Comparison of ENCODE assay signal across 29 cellular contexts in the genomic region with DNA sequence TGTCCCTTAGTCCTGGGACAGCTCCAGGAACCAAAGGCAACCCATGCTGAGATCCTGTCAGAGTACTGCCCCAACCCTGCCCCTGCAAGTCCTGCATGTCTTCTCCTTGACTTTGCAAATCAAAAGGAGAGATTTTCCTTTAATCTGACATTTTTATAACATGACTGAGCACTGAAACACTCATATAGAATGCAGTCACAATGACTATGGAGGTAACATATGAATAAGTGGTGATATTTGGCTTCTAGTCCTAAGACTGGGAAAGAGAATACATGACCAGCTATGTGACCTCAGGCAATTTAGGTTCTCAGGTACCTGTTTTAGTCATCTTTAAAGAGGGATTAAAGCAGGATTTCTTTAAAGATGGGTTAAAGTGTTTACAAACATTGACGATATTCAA.
"Had no signal": no experiment of that assay in that cellular context is flagged by ENCODE, and none has a peak within 500 bp of the region (broad histone marks: within the 10 kb centered on the region; RNA-seq: fewer than 3 reads in every experiment).

No MANE protein-coding gene starts in this region.

- H3K4me3 ChIP-seq: ascending aorta, breast epithelium, gastrocnemius medialis, heart left ventricle had no signal

- H3K4me1 ChIP-seq: ascending aorta, breast epithelium, gastrocnemius medialis, heart left ventricle had no signal

- H3K27me3 ChIP-seq: ascending aorta, breast epithelium, gastrocnemius medialis, heart left ventricle had no signal

- ATAC-seq: activated naive CD4-positive, alpha-beta T cell treated with anti-CD3 and anti-CD28 coated beads, Interleukin-2, amount 50 U/mL, for 72 hours; activated T-cell treated with anti-CD3 and anti-CD28 coated beads, Interleukin-2, amount 50 U/mL, for 72 hours; effector memory CD8-positive, alpha-beta T cell; esophagus mucosa; gastrocnemius medialis; heart left ventricle; T-cell had no signal

- H3K36me3 ChIP-seq: ascending aorta, breast epithelium, gastrocnemius medialis, heart left ventricle, WERI-Rb-1 had no signal

- H3K9me3 ChIP-seq: ascending aorta, breast epithelium, gastrocnemius medialis, heart left ventricle had no signal

- DNase-seq: activated CD4-positive, alpha-beta memory T cell treated with anti-CD3 and anti-CD28 coated beads, Interleukin-2, amount 10 ng/mL, durations not matched to agents 7 days and 5 days; activated CD4-positive, alpha-beta T cell treated with anti-CD3 and anti-CD28 coated beads for 1 hour; activated CD4-positive, alpha-beta T cell treated with anti-CD3 and anti-CD28 coated beads for 4 hours; activated CD4-positive, alpha-beta T cell treated with anti-CD3 and anti-CD28 coated beads, Interleukin-2, amount 10 ng/mL, durations not matched to agents 7 days and 5 days; activated CD4-positive, alpha-beta T cell treated with anti-CD3 and anti-CD28 coated beads, Interleukin-2, amount 50 U/mL, for 4 hours; activated CD8-positive, alpha-beta memory T cell treated with anti-CD3 and anti-CD28 coated beads, Interleukin-2, amount 50 U/mL, for 48 hours; activated gamma-delta T cell; activated naive CD4-positive, alpha-beta T cell; activated naive CD4-positive, alpha-beta T cell treated with anti-CD3 and anti-CD28 coated beads, Interleukin-2, amount 10 ng/mL, durations not matched to agents 7 days and 5 days; activated naive CD8-positive, alpha-beta T cell treated with anti-CD3 and anti-CD28 coated beads, Interleukin-2, amount 10 ng/mL, durations not matched to agents 7 days and 5 days; activated T-cell treated with anti-CD3 and anti-CD28 coated beads for 4 hours; activated T-cell treated with anti-CD3 and anti-CD28 coated beads, Interleukin-2, amount 50 U/mL, for 24 hours; activated T-cell treated with anti-CD3 and anti-CD28 coated beads, Interleukin-2, amount 50 U/mL, for 72 hours; cortex of kidney; dermis blood vessel endothelial cell; effector CD4-positive, alpha-beta T cell; effector memory CD8-positive, alpha-beta T cell; foreskin fibroblast; gastrocnemius medialis; glutamatergic neuron; heart left ventricle; T-cell; T-helper 9 cell; WERI-Rb-1 had no signal

- FAIRE-seq: colon had no signal

- H3K27ac ChIP-seq: ascending aorta, breast epithelium, gastrocnemius medialis, heart left ventricle, WERI-Rb-1 had no signal
